ENCODE assay signal across 8 cellular contexts in the genomic region with DNA sequence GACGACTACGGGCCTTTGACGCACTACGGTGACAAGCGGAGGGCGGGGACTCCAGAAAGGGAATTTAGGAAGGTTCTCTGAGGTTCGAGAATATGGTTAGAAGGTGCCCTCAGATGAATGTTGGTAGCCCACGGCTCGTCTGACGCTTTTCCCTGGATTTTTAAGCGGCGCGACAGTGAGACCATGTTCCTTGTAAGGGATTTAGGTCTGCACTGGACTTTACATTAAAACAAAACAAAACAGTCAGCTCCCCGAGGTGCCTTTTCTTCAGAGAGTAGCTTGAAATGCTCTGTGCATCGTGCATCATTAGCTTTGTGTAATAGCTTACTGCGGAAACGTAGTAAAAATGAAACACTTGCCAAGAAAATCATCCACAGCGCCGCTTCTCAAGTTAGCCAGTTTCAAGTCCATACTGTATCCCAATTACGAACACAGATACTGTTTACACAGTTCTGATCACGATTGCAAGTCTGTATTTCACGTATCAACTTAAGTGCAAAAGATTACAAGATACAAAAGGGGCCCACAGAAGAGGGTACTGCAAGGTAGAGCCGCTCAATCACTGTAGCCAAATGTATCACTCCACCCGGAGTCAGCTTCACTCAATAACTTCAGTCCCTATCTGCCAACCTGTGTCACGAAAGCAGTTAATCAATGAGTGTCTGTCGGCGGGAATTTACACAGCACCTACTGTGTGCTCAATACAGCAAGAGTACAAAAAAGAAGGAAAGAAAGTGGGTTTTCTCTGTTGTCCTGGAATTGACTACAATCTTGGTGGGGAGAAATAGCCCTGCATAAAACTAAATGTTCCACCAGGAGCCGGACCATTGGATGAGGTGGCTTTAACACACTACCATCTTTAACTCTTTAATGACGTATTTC. TPM values are rescaled to one million over a fixed set of nuclear protein-coding genes. Genes with fewer than 3 reads are reported as not detected.
DNase-seq lines count a peak whose midpoint lies in the region; TF ChIP-seq lines count a peak whose summit lies in the region.

No MANE protein-coding gene starts in this region.

- peaks cover 10% of the 10 kb centered on the region; the same call in 1 of the 2 replicates for H3F3A ChIP-seq in GM23248 (ENCODE audit: insufficient read depth)

- H3K79me2 ChIP-seq in GM23248 (ENCODE audit: insufficient read depth): peaks cover 39% of the 10 kb centered on the region

- no peaks in the 10 kb centered on the region for H3K27me3 ChIP-seq in GM23248 (replicated peaks; ENCODE audit: insufficient read depth)
- H3K27me3 ChIP-seq in muscle layer of colon (ENCODE audit: control insufficient read depth in 1 of 2, insufficient read depth in 2 of 2, low read length in 2 of 2): no peaks in the 10 kb centered on the region

- H3K9me2 ChIP-seq in GM23248 (ENCODE audit: insufficient read depth): no peaks in the 10 kb centered on the region

- peak overlapping the region; percentile 98 for H2AFZ ChIP-seq in GM23248

- 0 out of 2 replicates have a peak, but pooled peaks cover 6% of the 10 kb centered on the region for H3K4me1 ChIP-seq in GM23248 (ENCODE audit: insufficient read depth)
- no peaks in the 10 kb centered on the region for H3K4me1 ChIP-seq in muscle layer of colon (ENCODE audit: insufficient read depth, low read length)

- no peak for TF ChIP-seq CTCF in GM12865 (IDR thresholded peaks at IDR 0.05; ENCODE audit: insufficient read depth, low read depth, low read length, missing control alignments)
- no peak for TF ChIP-seq CTCF in coronary artery (IDR thresholded peaks at IDR 0.05)

- H3K36me3 ChIP-seq in GM23248 (ENCODE audit: low read depth): no peaks in the 10 kb centered on the region
- no peaks in the 10 kb centered on the region for H3K36me3 ChIP-seq in muscle layer of colon (ENCODE audit: insufficient read depth, low read length)

- H3K9ac ChIP-seq in GM23248 (peak overlapping the region; percentile 88), muscle layer of colon (ENCODE audit: low read length) (peak overlapping the region; percentile 70)

- no peaks in the 10 kb centered on the region for H3K9me3 ChIP-seq in GM23248 (ENCODE audit: low read depth)
- no peaks in the 10 kb centered on the region for H3K9me3 ChIP-seq in muscle layer of colon (ENCODE audit: low read length)

- DNase-seq in GM12865 (ENCODE audit: low read depth): peak; percentile 49
- peak; percentile 63 for DNase-seq in GM23248
- peak; percentile 55 for DNase-seq in NCI-H748 (lab: John Stamatoyannopoulos, UW; ENCODE audit: unreplicated experiment)
- DNase-seq in coronary artery (ENCODE audit: low spot score): no peak
- DNase-seq in NCI-H2171 treated with DMSO at 0.1 percent for 48 hours (lab: John Stamatoyannopoulos, UW): no peak
- no peak for DNase-seq in NCI-H2081 treated with DMSO at 0.1 percent for 48 hours (lab: John Stamatoyannopoulos, UW)
- DNase-seq in NCI-H146 (lab: John Stamatoyannopoulos, UW): no peak

- peak overlapping the region; percentile 98 for H3K4me2 ChIP-seq in GM23248 (ENCODE audit: unreplicated experiment)

- WGBS in GM23248 (ENCODE audit: low coverage in 1 of 2, low lambda C conversion rate in 2 of 2, missing lambda C conversion rate in 2 of 2), 2 experiments: 1 to 2% methylated on average over 29 of the region's 29 CpGs

- in situ Hi-C loops in GM23248 (cut with MboI): loop anchor here (10.0 kb wide), 1 partner anchor 128 kb away; no protein-coding TSS in a partner anchor

- H3K27ac ChIP-seq in GM23248 (peak overlapping the region; percentile 96), coronary artery (peak overlapping the region; percentile 75 to 95), muscle layer of colon (ENCODE audit: low read depth, low read length) (peak overlapping the region; percentile 12)

- H3K4me3 ChIP-seq in GM12865 (ENCODE audit: low read depth, low read length) (peak overlapping the region; percentile 56), GM23248 (peak overlapping the region; percentile 74), coronary artery (peak overlapping the region; percentile 83), muscle layer of colon (ENCODE audit: low read depth in 1 of 2, low read length in 2 of 2) (peak overlapping the region; percentile 56 to 76)

- no peaks in the 10 kb centered on the region for H4K20me1 ChIP-seq in GM23248 (ENCODE audit: insufficient read depth)

RNA-seq across cellular contexts. Expression of gene NKRF, which starts 0.5 kb away (rescaled TPM):
- 3.8 TPM in 2 replicates for total RNA-seq in GM23248 (2014; rRNA removed; shearing (Covaris generic))
- polyA plus RNA-seq in GM23248 (2016; fragmentation: Nextera tagmentation; extraction: Ambion mirVana): 2.5 and 3.3 TPM in 2 replicates

RNA-seq across cellular contexts. Expression of gene UBE2A, which starts 32.4 kb away (rescaled TPM):
- total RNA-seq in GM23248 (2014; rRNA removed; shearing (Covaris generic)): 36.1 and 51.0 TPM in 2 replicates
- 147 and 150 TPM in 2 replicates for polyA plus RNA-seq in GM23248 (2016; fragmentation: Nextera tagmentation; extraction: Ambion mirVana)

RNA-seq across cellular contexts. Expression of gene STEEP1, which starts 41.5 kb away (rescaled TPM):
- total RNA-seq in GM23248 (2014; rRNA removed; shearing (Covaris generic)): 31.5 and 33.1 TPM in 2 replicates
- 11.8 TPM in 2 replicates for polyA plus RNA-seq in GM23248 (2016; fragmentation: Nextera tagmentation; extraction: Ambion mirVana)

Comparison
In these comparisons a context has a peak if more than half of its experiments do, and no peak if none do; other contexts are left out.
1. DNase-seq: peak in GM12865 (single experiment), GM23248 (single experiment) and NCI-H748 (single experiment); none in coronary artery (single experiment), NCI-H2171 treated with DMSO at 0.1 percent for 48 hours (single experiment), NCI-H2081 treated with DMSO at 0.1 percent for 48 hours (single experiment) and NCI-H146 (single experiment).
2. H3K27ac ChIP-seq: peak in every context shown above with its lines; median percentile 96 in GM23248; 85 in coronary artery; 12 in muscle layer of colon.
3. Peak in every context shown above with its lines, with median percentiles within 50 percentile points of each other: H3K4me3 ChIP-seq.